ENCODE assay signal across 8 cellular contexts in genomic region chr17:73231363-73231762, GRCh38. TPM values are rescaled to one million over a fixed set of nuclear protein-coding genes. Genes with fewer than 3 reads are reported as not detected.
DNase-seq lines count a peak whose midpoint lies in the region; ATAC-seq and TF ChIP-seq lines count a peak whose summit lies in the region.

No MANE protein-coding gene starts in this region.

- no peaks in the 10 kb centered on the region for H3K9me3 Mint-ChIP-seq in activated naive CD4-positive, alpha-beta T cell treated with anti-CD3 and anti-CD28 coated beads for 36 hours
- no peaks in the 10 kb centered on the region for H3K9me3 Mint-ChIP-seq in endodermal cell
- H3K9me3 Mint-ChIP-seq in naive thymus-derived CD8-positive, alpha-beta T cell = no peaks in the 10 kb centered on the region

- H3K27ac ChIP-seq in endodermal cell (ENCODE audit: low read depth, low read length) = peak overlapping the region; percentile 84

- H3K9ac ChIP-seq in endodermal cell (ENCODE audit: extremely low read depth, low read length, poor library complexity, severe bottlenecking) = peak overlapping the region; percentile 76

- POLR2A ChIA-PET in naive thymus-derived CD8-positive, alpha-beta T cell (lab: Charles Lee) = interaction anchor here (0.6 to 4.0 kb wide), 16 partner anchors 9 to 139 kb away, joined by 3 to 59 read pairs (median 4); partner anchors contain the start of genes COG1 and SLC39A11

- peaks cover 64% of the 10 kb centered on the region for H3K4me1 Mint-ChIP-seq in activated naive CD4-positive, alpha-beta T cell treated with anti-CD3 and anti-CD28 coated beads for 36 hours (ENCODE audit: low read depth)
- peaks cover 37% of the 10 kb centered on the region for H3K4me1 Mint-ChIP-seq in endodermal cell
- H3K4me1 Mint-ChIP-seq in naive thymus-derived CD8-positive, alpha-beta T cell = peaks cover 30 to 78% (median 71%) of the 10 kb centered on the region in 4 donors

- CTCF ChIA-PET in activated naive CD4-positive, alpha-beta T cell treated with anti-CD3 and anti-CD28 coated beads for 36 hours (lab: Charles Lee) = interaction anchor here (1.4 to 2.7 kb wide), 3 partner anchors 15 to 505 kb away, joined by 6 to 18 read pairs (median 8); no protein-coding TSS in a partner anchor

- H3K4me3 Mint-ChIP-seq in activated naive CD4-positive, alpha-beta T cell treated with anti-CD3 and anti-CD28 coated beads for 36 hours = peak overlapping the region; percentile 96
- H3K4me3 Mint-ChIP-seq in endodermal cell = peak overlapping the region; percentile 96
- H3K4me3 Mint-ChIP-seq in naive thymus-derived CD8-positive, alpha-beta T cell = peak overlapping the region; percentile 87 to 97 (median 92)

- H3K27ac Mint-ChIP-seq in activated naive CD4-positive, alpha-beta T cell treated with anti-CD3 and anti-CD28 coated beads for 36 hours = peak overlapping the region; percentile 74
- peak overlapping the region; percentile 78 for H3K27ac Mint-ChIP-seq in endodermal cell
- peak overlapping the region; percentile 92 to 99 (median 97) for H3K27ac Mint-ChIP-seq in naive thymus-derived CD8-positive, alpha-beta T cell

- no peak for ATAC-seq in naive thymus-derived CD8-positive, alpha-beta T cell
- ATAC-seq in HG03439 (IDR thresholded peaks at IDR 0.05; ENCODE audit: unreplicated experiment) (no peak), GM21390 (IDR thresholded peaks at IDR 0.05; ENCODE audit: unreplicated experiment) (no peak)

- WGBS in endodermal cell (ENCODE audit: insufficient coverage in 1 of 2, insufficient read length in 1 of 2), 2 experiments = 0% methylated on average over 13 to 21 of the region's 21 CpGs

- intact Hi-C loops in activated naive CD4-positive, alpha-beta T cell treated with anti-CD3 and anti-CD28 coated beads for 36 hours (cut with micrococcal nuclease) = no loop called here

- DNase-seq in activated naive CD4-positive, alpha-beta T cell treated with anti-CD3 and anti-CD28 coated beads for 36 hours = peak; percentile 7
- no peak for DNase-seq in activated naive CD4-positive, alpha-beta T cell (lab: John Stamatoyannopoulos, UW)
- peak; percentile 43 for DNase-seq in SK-MEL-5 (ENCODE audit: low read depth, low spot score)
- no peak for DNase-seq in endodermal cell
- peak in 2 of 10 donors; percentile 7 to 9 for DNase-seq in naive thymus-derived CD8-positive, alpha-beta T cell
- DNase-seq in SIG-M5 (lab: John Stamatoyannopoulos, UW) = no peak

- H3K4me3 ChIP-seq in endodermal cell (ENCODE audit: low read length) = peak overlapping the region; percentile 84

- no peaks in the 10 kb centered on the region for H3K27me3 ChIP-seq in endodermal cell (ENCODE audit: control insufficient read depth, insufficient read depth, low read length, poor library complexity, severe bottlenecking)

- H3K27me3 Mint-ChIP-seq in activated naive CD4-positive, alpha-beta T cell treated with anti-CD3 and anti-CD28 coated beads for 36 hours (ENCODE audit: low read depth) = no peaks in the 10 kb centered on the region
- H3K27me3 Mint-ChIP-seq in endodermal cell (ENCODE audit: insufficient read depth) = no peaks in the 10 kb centered on the region
- H3K27me3 Mint-ChIP-seq in naive thymus-derived CD8-positive, alpha-beta T cell = no peaks in the 10 kb centered on the region

- H3K36me3 ChIP-seq in endodermal cell (ENCODE audit: control insufficient read depth, insufficient read depth, low read length) = peaks cover 26% of the 10 kb centered on the region

- TF ChIP-seq CTCF in endodermal cell (conservative IDR thresholded peaks at IDR 0.05) = no peak

- in situ Hi-C loops in SK-MEL-5 (cut with HindIII; ENCODE audit: low pct_unique_long_range_greater_than_20kb, low sequenced_read_pairs) = no loop called here

- H3K9me3 ChIP-seq in endodermal cell (ENCODE audit: control insufficient read depth, low read length) = no peaks in the 10 kb centered on the region

- peaks cover 32% of the 10 kb centered on the region for H3K36me3 Mint-ChIP-seq in activated naive CD4-positive, alpha-beta T cell treated with anti-CD3 and anti-CD28 coated beads for 36 hours (ENCODE audit: low read depth)
- peaks cover 16% of the 10 kb centered on the region for H3K36me3 Mint-ChIP-seq in endodermal cell (ENCODE audit: low read depth)
- peaks cover 0 to 24% (median 11%) of the 10 kb centered on the region in 3 donors for H3K36me3 Mint-ChIP-seq in naive thymus-derived CD8-positive, alpha-beta T cell

- peaks cover 8% of the 10 kb centered on the region for H3K4me1 ChIP-seq in endodermal cell (ENCODE audit: control insufficient read depth, insufficient read depth, low read length)

RNA-seq across cellular contexts. Expression of gene CPSF4L, which starts 30.3 kb away (rescaled TPM):
- not detected for total RNA-seq in activated naive CD4-positive, alpha-beta T cell treated with anti-CD3 and anti-CD28 coated beads for 36 hours
- 0.35 TPM in 1 of 2 replicates, not detected in the other for total RNA-seq in SK-MEL-5 (2014; rRNA removed; shearing (Covaris generic))
- 2.2 TPM in 1 of 2 replicates, not detected in the other for polyA plus RNA-seq in SK-MEL-5 (2015; cell fraction: cytosol; rRNA removed)
- polyA plus RNA-seq in SK-MEL-5 (2015; cell fraction: nucleus; rRNA removed) = 0.94 TPM in 1 of 2 replicates, not detected in the other
- total RNA-seq in endodermal cell = under 1 TPM; 0.29 to 0.58 TPM
- polyA plus RNA-seq in endodermal cell (2013, experiment 1 of 2) = not detected
- polyA plus RNA-seq in endodermal cell (2013, experiment 2 of 2) = not detected
- total RNA-seq in naive thymus-derived CD8-positive, alpha-beta T cell = not detected
- not detected for polyA plus RNA-seq in naive thymus-derived CD8-positive, alpha-beta T cell

RNA-seq across cellular contexts. Expression of gene COG1, which starts 38.5 kb away (rescaled TPM):
- total RNA-seq in activated naive CD4-positive, alpha-beta T cell treated with anti-CD3 and anti-CD28 coated beads for 36 hours = 10 to 100 TPM; 31.4 to 32.1 TPM
- total RNA-seq in SK-MEL-5 (2014; rRNA removed; shearing (Covaris generic)) = 39.3 and 45.1 TPM in 2 replicates
- polyA plus RNA-seq in SK-MEL-5 (2015; cell fraction: cytosol; rRNA removed) = 33.8 and 35.7 TPM in 2 replicates
- polyA plus RNA-seq in SK-MEL-5 (2015; cell fraction: nucleus; rRNA removed) = 99.3 and 141 TPM in 2 replicates
- total RNA-seq in endodermal cell = 10 to 100 TPM; 27.1 to 27.8 TPM
- 34.3 TPM for polyA plus RNA-seq in endodermal cell (2013, experiment 1 of 2)
- 31.3 TPM for polyA plus RNA-seq in endodermal cell (2013, experiment 2 of 2)
- total RNA-seq in naive thymus-derived CD8-positive, alpha-beta T cell = 10 to 100 TPM; 85.0 to 97.4 TPM
- polyA plus RNA-seq in naive thymus-derived CD8-positive, alpha-beta T cell = 10 to 100 TPM; 17.0 to 38.0 (median 30.5) TPM

Comparison
In these comparisons a context has a peak if more than half of its experiments do, and no peak if none do; other contexts are left out.
1. DNase-seq: peak in activated naive CD4-positive, alpha-beta T cell treated with anti-CD3 and anti-CD28 coated beads for 36 hours (single experiment) and SK-MEL-5 (single experiment); none in activated naive CD4-positive, alpha-beta T cell (0 of 4), endodermal cell (single experiment) and SIG-M5 (single experiment).
2. Peak in every context shown above with its lines, with median percentiles within 50 percentile points of each other: H3K27ac Mint-ChIP-seq and H3K4me3 Mint-ChIP-seq.